Comparison of ENCODE assay signal across 1 cellular context in genomic region chr15:29269485-29270168, GRCh38.
TF ChIP-seq lines count a peak whose summit lies in the region.

TSS of gene NSMCE3 (minus strand) at chr15:29269822. CDS start at chr15:29269705, 117 bp downstream.

TF ChIP-seq in K562, 482 proteins besides CTCF, POLR2A, EP300 and RAD21 (continued from another document and continues in another):
- TF ChIP-seq ZMIZ1 (IDR thresholded peaks at IDR 0.05; ENCODE audit: low read depth in 2 of 2, low read length in 2 of 2) (no peak), SAP30 (IDR thresholded peaks at IDR 0.05; ENCODE audit: borderline replicate concordance, insufficient read depth, low read depth, low read length, poor library complexity, severe bottlenecking) (peak; percentile 14), PHF8 (IDR thresholded peaks at IDR 0.05; ENCODE audit: borderline replicate concordance, low read length) (peak; percentile 90), RBFOX2 (IDR thresholded peaks at IDR 0.05; ENCODE audit: low read depth, low read length) (peak; percentile 88), SIN3A (IDR thresholded peaks at IDR 0.05; ENCODE audit: borderline replicate concordance in 2 of 2, control insufficient read depth in 1 of 2, low read depth in 2 of 2, low read length in 2 of 2) (no peak; a peak in 1 of 4 replicates), JUND (IDR thresholded peaks at IDR 0.05; ENCODE audit: borderline replicate concordance, low read depth, low read length) (peak; percentile 61; the same call in 1 of the 2 replicates), JUND (tag; IDR thresholded peaks at IDR 0.05; ENCODE audit: borderline replicate concordance, low read depth, low read length) (no peak; the same call in 2 of the 3 replicates), CCNT2 (IDR thresholded peaks at IDR 0.05; ENCODE audit: borderline replicate concordance, extremely low read depth, insufficient read length, low read depth, low read length) (peak; percentile 47), FIP1L1 (IDR thresholded peaks at IDR 0.05; ENCODE audit: low read depth, low read length, poor library complexity, severe bottlenecking) (peak; percentile 55), RBM34 (IDR thresholded peaks at IDR 0.05; ENCODE audit: borderline replicate concordance, insufficient read depth, low read length) (0 out of 2 replicates have a peak, but pooled peaks have one; percentile 39), ZNF586 (CRISPR knock-in tag; conservative IDR thresholded peaks at IDR 0.05) (no peak), NCOA1 (IDR thresholded peaks at IDR 0.05; ENCODE audit: low read depth) (no peak), ELF1 (tag; IDR thresholded peaks at IDR 0.05) (peak; percentile 56; the same call in 1 of the 2 replicates), POLR2G (IDR thresholded peaks at IDR 0.05; ENCODE audit: low read depth, low read length) (peak; percentile 89), THAP7 (CRISPR knock-in tag; IDR thresholded peaks at IDR 0.05) (peak; percentile 71; the same call in 1 of the 2 replicates), PHF21A (IDR thresholded peaks at IDR 0.05; ENCODE audit: borderline replicate concordance, low read depth) (no peak), E2F1 (CRISPR knock-in tag; IDR thresholded peaks at IDR 0.05) (0 out of 2 replicates have a peak, but pooled peaks have one; percentile 52), NCOA6 (IDR thresholded peaks at IDR 0.05) (peak; percentile 82), TRIM28 (IDR thresholded peaks at IDR 0.05) (no peak), NR2C2 (CRISPR knock-in tag; IDR thresholded peaks at IDR 0.05) (no peak), NR2C2 (tag; IDR thresholded peaks at IDR 0.05) (peak; percentile 44; the same call in 1 of the 2 replicates), L3MBTL2 (IDR thresholded peaks at IDR 0.05) (peak; percentile 77), CREB1 (IDR thresholded peaks at IDR 0.05) (peak; percentile 94), CREB1 (CRISPR knock-in tag; IDR thresholded peaks at IDR 0.05) (peak; percentile 84), KDM5B (IDR thresholded peaks at IDR 0.05; ENCODE audit: insufficient replicate concordance, low read depth, low read length) (peak; percentile 73), CEBPB (tag; IDR thresholded peaks at IDR 0.05) (peak; percentile 37; the same call in 1 of the 2 replicates), ATF1 (CRISPR knock-in tag; IDR thresholded peaks at IDR 0.05) (peak; percentile 78), ATF1 (tag; IDR thresholded peaks at IDR 0.05) (peak; percentile 95), TAF1 (IDR thresholded peaks at IDR 0.05; ENCODE audit: control insufficient read depth, extremely low read depth, insufficient read depth, low read length, severe bottlenecking) (peak; percentile 48), MEIS2 (IDR thresholded peaks at IDR 0.05; ENCODE audit: partially characterized antibody) (peak; percentile 86), RBBP5 (IDR thresholded peaks at IDR 0.05; ENCODE audit: borderline replicate concordance, insufficient read depth, low read length, poor library complexity, severe bottlenecking) (peak; percentile 80), KHSRP (IDR thresholded peaks at IDR 0.05) (no peak), POLR2AphosphoS5 (IDR thresholded peaks at IDR 0.05; ENCODE audit: control insufficient read depth, insufficient read depth, low read depth, low read length) (peak; percentile 40; the same call in 1 of the 2 replicates), SMAD4 (CRISPR knock-in tag; conservative IDR thresholded peaks at IDR 0.05) (0 out of 2 replicates have a peak, but pooled peaks have one; percentile 16), SPI1 (IDR thresholded peaks at IDR 0.05; ENCODE audit: borderline replicate concordance, low read depth, low read length) (no peak), NR4A1 (CRISPR knock-in tag; IDR thresholded peaks at IDR 0.05) (no peak), NR4A1 (tag; IDR thresholded peaks at IDR 0.05) (no peak), POLR2B (IDR thresholded peaks at IDR 0.05; ENCODE audit: low read depth, partially characterized antibody) (peak; percentile 61), GMEB1 (CRISPR knock-in tag; IDR thresholded peaks at IDR 0.05) (peak; percentile 97), PTBP1 (IDR thresholded peaks at IDR 0.05; ENCODE audit: low read depth, low read length) (no peak), ZBTB7A (IDR thresholded peaks at IDR 0.05; ENCODE audit: borderline replicate concordance, control insufficient read depth, low read depth, low read length) (peak; percentile 34; the same call in 1 of the 2 replicates), TBP (optimal IDR thresholded peaks at IDR 0.05; ENCODE audit: low read depth, low read length) (peak; percentile 58), EP400 (IDR thresholded peaks at IDR 0.05) (0 out of 2 replicates have a peak, but pooled peaks have one; percentile 14), PML (IDR thresholded peaks at IDR 0.05; ENCODE audit: low read length) (peak; percentile 44; the same call in 1 of the 2 replicates), RB1 (IDR thresholded peaks at IDR 0.05; ENCODE audit: low read depth) (peak; percentile 84; the same call in 1 of the 2 replicates), ATF7 (IDR thresholded peaks at IDR 0.05) (peak; percentile 59; the same call in 1 of the 2 replicates), HCFC1 (IDR thresholded peaks at IDR 0.05; ENCODE audit: low read depth, low read length) (peak; percentile 53), THAP12 (CRISPR knock-in tag; IDR thresholded peaks at IDR 0.05) (peak; percentile 58; the same call in 1 of the 2 replicates), CREM (IDR thresholded peaks at IDR 0.05; ENCODE audit: low read depth) (peak; percentile 98), FOXK2 (conservative IDR thresholded peaks at IDR 0.05 in 1 of 2, IDR thresholded peaks at IDR 0.05 in 1 of 2; ENCODE audit: low read depth in 2 of 2) (peak in 1 of 2 experiments; percentile 18; a peak in 1 of 4 replicates), ZFX (CRISPR knock-in tag; IDR thresholded peaks at IDR 0.05) (peak; percentile 88), MAFK (IDR thresholded peaks at IDR 0.05; ENCODE audit: low read length) (0 out of 2 replicates have a peak, but pooled peaks have one; percentile 21), NFE2 (IDR thresholded peaks at IDR 0.05; ENCODE audit: low read depth) (peak; percentile 52; the same call in 1 of the 2 replicates), CTBP1 (IDR thresholded peaks at IDR 0.05; ENCODE audit: borderline replicate concordance) (0 out of 2 replicates have a peak, but pooled peaks have one; percentile 3), TFAP4 (CRISPR knock-in tag; IDR thresholded peaks at IDR 0.05; ENCODE audit: borderline replicate concordance) (peak; percentile 27; the same call in 1 of the 2 replicates), MTA3 (IDR thresholded peaks at IDR 0.05; ENCODE audit: borderline replicate concordance) (peak; percentile 25; the same call in 1 of the 2 replicates), DIDO1 (tag; IDR thresholded peaks at IDR 0.05; ENCODE audit: low read depth) (no peak), ELK3 (CRISPR knock-in tag; IDR thresholded peaks at IDR 0.05) (no peak), RCOR1 (IDR thresholded peaks at IDR 0.05; ENCODE audit: borderline replicate concordance in 1 of 2, low read depth in 2 of 2, low read length in 2 of 2) (peak in 1 of 2 experiments; percentile 28; a peak in 1 of 4 replicates), SIN3B (IDR thresholded peaks at IDR 0.05; ENCODE audit: low read depth) (peak; percentile 69), ESRRA (IDR thresholded peaks at IDR 0.05; ENCODE audit: borderline replicate concordance, low read depth) (no peak), MYC (IDR thresholded peaks at IDR 0.05; ENCODE audit: low read depth, low read length) (peak; percentile 70; the same call in 1 of the 2 replicates), MYC (CRISPR knock-in tag; IDR thresholded peaks at IDR 0.05; ENCODE audit: borderline replicate concordance, low read depth) (no peak), PHF20 (IDR thresholded peaks at IDR 0.05; ENCODE audit: partially characterized antibody) (peak; percentile 77), CXXC5 (CRISPR knock-in tag; IDR thresholded peaks at IDR 0.05) (peak; percentile 88)
